18 cellular contexts compared by ENCODE assay signal in genomic region chr6:93398723-93399122, GRCh38. TPM values are rescaled to one million over a fixed set of nuclear protein-coding genes. Genes with fewer than 3 reads are reported as not detected.
DNase-seq lines count a peak whose midpoint lies in the region; ATAC-seq and TF ChIP-seq lines count a peak whose summit lies in the region.
"Had no signal": no experiment of that assay in that cellular context is flagged by ENCODE, and none has a peak within 500 bp of the region (broad histone marks: within the 10 kb centered on the region; RNA-seq: fewer than 3 reads in every experiment).

No MANE protein-coding gene starts in this region.

- H3K27ac ChIP-seq in SK-N-MC = peak overlapping the region; percentile 47; the same call in 1 of the 2 replicates
- peak overlapping the region; percentile 15 for H3K27ac ChIP-seq in neural progenitor cell
- H3K27ac ChIP-seq in GM23338 (ENCODE audit: low read depth) = no peak overlapping the region
- H3K27ac ChIP-seq: RWPE1 had no signal

- H3K36me3 Mint-ChIP-seq in neural progenitor cell (peaks cover 11% of the 10 kb centered on the region), GM23338 (ENCODE audit: low read depth) (no peaks in the 10 kb centered on the region)
- H3K36me3 Mint-ChIP-seq in activated T-cell treated with anti-CD3 and anti-CD28 coated beads, Interleukin-2, amount 50 U/mL, for 4 hours (ENCODE audit: insufficient read depth) = no peaks in the 10 kb centered on the region
- H3K36me3 Mint-ChIP-seq: CD8-positive, alpha-beta memory T cell had no signal

- H3K27me3 Mint-ChIP-seq in neural progenitor cell (ENCODE audit: insufficient read depth, low read depth) = no peaks in the 10 kb centered on the region
- no peaks in the 10 kb centered on the region for H3K27me3 Mint-ChIP-seq in GM23338 (ENCODE audit: insufficient read depth, low read depth, poor library complexity)
- no peaks in the 10 kb centered on the region for H3K27me3 Mint-ChIP-seq in activated T-cell treated with anti-CD3 and anti-CD28 coated beads, Interleukin-2, amount 50 U/mL, for 4 hours (ENCODE audit: low read depth)

- H3F3A ChIP-seq in Loucy (ENCODE audit: low read depth) (no peaks in the 10 kb centered on the region), neural progenitor cell (ENCODE audit: low read depth) (peaks cover 19% of the 10 kb centered on the region), GM23338 (replicated peaks; ENCODE audit: low read depth) (no peaks in the 10 kb centered on the region)

- ATAC-seq in GM23338 = no peak
- no peak for ATAC-seq in activated T-cell treated with anti-CD3 and anti-CD28 coated beads, Interleukin-2, amount 50 U/mL, for 4 hours

- H3K9me2 ChIP-seq in Loucy (replicated peaks; ENCODE audit: low read depth, low read length) (no peaks in the 10 kb centered on the region), GM23338 (ENCODE audit: insufficient read depth) (no peaks in the 10 kb centered on the region)

- H3K4me1 ChIP-seq in Loucy (ENCODE audit: insufficient read depth, low read length, poor library complexity, severe bottlenecking) (no peaks in the 10 kb centered on the region), neural progenitor cell (no peaks in the 10 kb centered on the region), GM23338 (ENCODE audit: insufficient read depth) (no peaks in the 10 kb centered on the region)

- H2AFZ ChIP-seq in Loucy (ENCODE audit: low read length) (0 out of 2 replicates have a peak overlapping the region, but pooled peaks have one; percentile 31), neural progenitor cell (replicated peaks) (no peak overlapping the region), GM23338 (no peak overlapping the region)

- no peak for TF ChIP-seq CTCF in Loucy (conservative IDR thresholded peaks at IDR 0.05; ENCODE audit: low read length)
- TF ChIP-seq CTCF in neural progenitor cell (IDR thresholded peaks at IDR 0.05) = no peak
- TF ChIP-seq CTCF in GM23338 (conservative IDR thresholded peaks at IDR 0.05; ENCODE audit: low read depth in 2 of 2) = no peak

- peak; percentile 16 to 35 for DNase-seq in NCI-H1930 (lab: John Stamatoyannopoulos, UW)
- DNase-seq in SK-N-MC (ENCODE audit: low read depth, low spot score) = no peak
- no peak for DNase-seq in neural progenitor cell (ENCODE audit: low spot score)
- DNase-seq in stimulated activated naive CD4-positive, alpha-beta T cell treated with Interleukin-2 at 50 U/mL for 16 hours (lab: John Stamatoyannopoulos, UW) = no peak
- DNase-seq in GM23338 (ENCODE audit: low spot score) = no peak
- no peak for DNase-seq in activated T-cell treated with anti-CD3 and anti-CD28 coated beads, Interleukin-2, amount 50 U/mL, for 4 hours
- DNase-seq: ACHN; CD8-positive, alpha-beta memory T cell; DND-41; NCI-H1105 treated with DMSO at 0.1 percent for 48 hours; NCI-H187 treated with DMSO at 0.1 percent for 48 hours; NCI-H226; NCI-H524 had no signal

- H4K20me1 ChIP-seq in Loucy (ENCODE audit: insufficient read depth, low read length, poor library complexity, severe bottlenecking) = no peaks in the 10 kb centered on the region
- peaks cover 13% of the 10 kb centered on the region for H4K20me1 ChIP-seq in neural progenitor cell (ENCODE audit: low read depth)
- H4K20me1 ChIP-seq in GM23338 (replicated peaks; ENCODE audit: insufficient read depth) = no peaks in the 10 kb centered on the region

- H3K4me1 Mint-ChIP-seq in neural progenitor cell = peaks cover 43% of the 10 kb centered on the region
- peaks cover 6% of the 10 kb centered on the region; the same call in 1 of the 3 replicates for H3K4me1 Mint-ChIP-seq in GM23338
- H3K4me1 Mint-ChIP-seq in activated T-cell treated with anti-CD3 and anti-CD28 coated beads, Interleukin-2, amount 50 U/mL, for 4 hours (ENCODE audit: low read depth) = no peaks in the 10 kb centered on the region
- H3K4me1 Mint-ChIP-seq: CD8-positive, alpha-beta memory T cell had no signal

- H3K4me3 Mint-ChIP-seq in neural progenitor cell (no peak overlapping the region), GM23338 (no peak overlapping the region)
- H3K4me3 Mint-ChIP-seq in activated T-cell treated with anti-CD3 and anti-CD28 coated beads, Interleukin-2, amount 50 U/mL, for 4 hours = no peak overlapping the region
- H3K4me3 Mint-ChIP-seq: CD8-positive, alpha-beta memory T cell had no signal

- H3K27ac Mint-ChIP-seq in neural progenitor cell (no peak overlapping the region), GM23338 (no peak overlapping the region)
- H3K27ac Mint-ChIP-seq: CD8-positive, alpha-beta memory T cell had no signal

- no peak overlapping the region for H3K9ac ChIP-seq in Loucy (ENCODE audit: low read depth, low read length, poor library complexity, severe bottlenecking)
- H3K9ac ChIP-seq in SK-N-MC (ENCODE audit: insufficient read length) = peak overlapping the region; percentile 53
- H3K9ac ChIP-seq in neural progenitor cell = no peak overlapping the region

- H3K79me2 ChIP-seq in Loucy (ENCODE audit: insufficient read depth, low read length) (no peaks in the 10 kb centered on the region), neural progenitor cell (ENCODE audit: low read depth) (peaks cover 97% of the 10 kb centered on the region), GM23338 (replicated peaks; ENCODE audit: insufficient read depth) (no peaks in the 10 kb centered on the region)

- H3K4me3 ChIP-seq in Loucy (ENCODE audit: low read length, poor library complexity, severe bottlenecking) (no peak overlapping the region), SK-N-MC (peak overlapping the region; percentile 41), neural progenitor cell (no peak overlapping the region), GM23338 (no peak overlapping the region)
- H3K4me3 ChIP-seq: HAP-1 had no signal

- H3K36me3 ChIP-seq in Loucy (ENCODE audit: insufficient read depth, low read length) (no peaks in the 10 kb centered on the region), SK-N-MC (ENCODE audit: insufficient read depth, low read length) (no peaks in the 10 kb centered on the region), neural progenitor cell (peaks cover 9% of the 10 kb centered on the region), GM23338 (ENCODE audit: insufficient read depth) (no peaks in the 10 kb centered on the region)
- H3K36me3 ChIP-seq: HAP-1 had no signal

- no peaks in the 10 kb centered on the region for H3K9me3 ChIP-seq in Loucy (ENCODE audit: insufficient read depth, low read depth, low read length)
- H3K9me3 ChIP-seq in SK-N-MC (ENCODE audit: low read depth, low read length) = no peaks in the 10 kb centered on the region
- H3K9me3 ChIP-seq in neural progenitor cell (ENCODE audit: low read depth) = no peaks in the 10 kb centered on the region
- H3K9me3 ChIP-seq: HAP-1 had no signal

- no peaks in the 10 kb centered on the region for H3K9me3 Mint-ChIP-seq in neural progenitor cell
- H3K9me3 Mint-ChIP-seq in GM23338 = no peaks in the 10 kb centered on the region
- H3K9me3 Mint-ChIP-seq in activated T-cell treated with anti-CD3 and anti-CD28 coated beads, Interleukin-2, amount 50 U/mL, for 4 hours = no peaks in the 10 kb centered on the region

- H3K27me3 ChIP-seq in Loucy (ENCODE audit: insufficient read depth, low read length, poor library complexity, severe bottlenecking) (no peaks in the 10 kb centered on the region), neural progenitor cell (no peaks in the 10 kb centered on the region), GM23338 (ENCODE audit: insufficient read depth) (no peaks in the 10 kb centered on the region)

- H3K4me2 ChIP-seq in Loucy (ENCODE audit: low read depth, low read length, poor library complexity, severe bottlenecking) = no peak overlapping the region
- no peak overlapping the region for H3K4me2 ChIP-seq in neural progenitor cell
- no peak overlapping the region for H3K4me2 ChIP-seq in GM23338

TF ChIP-seq in GM23338, 12 proteins besides CTCF, POLR2A, EP300 and RAD21:
- TF ChIP-seq NANOG (IDR thresholded peaks at IDR 0.05; ENCODE audit: borderline replicate concordance) (no peak), POLR2AphosphoS5 (IDR thresholded peaks at IDR 0.05; ENCODE audit: low read depth) (no peak), EZH2phosphoT487 (IDR thresholded peaks at IDR 0.05; ENCODE audit: unreplicated experiment) (no peak), ETS1 (IDR thresholded peaks at IDR 0.05) (no peak), ZNF331 (CRISPR knock-in tag; IDR thresholded peaks at IDR 0.05; ENCODE audit: low read depth) (no peak), ZNF114 (CRISPR knock-in tag; IDR thresholded peaks at IDR 0.05) (no peak)
TF ChIP-seq in GM23338: peak in this region for 0.

RNA-seq across cellular contexts. Expression of gene EPHA7, which starts 20.6 kb away (rescaled TPM):
- total RNA-seq in neural progenitor cell (ENCODE audit: low replicate concordance) = 47.6 and 80.7 TPM in 2 replicates
- total RNA-seq in GM23338 (2014; rRNA removed; shearing (Covaris generic)) = 7.3 TPM in 2 replicates
- 1.4 and 3.3 TPM in 2 replicates for polyA plus RNA-seq in GM23338 (2016; fragmentation: Nextera tagmentation; extraction: Ambion mirVana)
- not detected for total RNA-seq in activated T-cell treated with anti-CD3 and anti-CD28 coated beads, Interleukin-2, amount 50 U/mL, for 4 hours
- total RNA-seq: CD8-positive, alpha-beta memory T cell; OCI-LY7; T-helper 1 cell treated with Interleukin-12 subunit alpha and Interleukin-12 subunit beta and Interleukin-4 antibody, amounts not matched to agents 30 ng/mL and 1 ng/mL, for 36 hours had no signal
- polyA plus RNA-seq: CD8-positive, alpha-beta memory T cell had no signal

Comparison
In these comparisons a context has a peak if more than half of its experiments do, and no peak if none do; other contexts are left out.
1. DNase-seq: peak in NCI-H1930 (2 of 2); none in SK-N-MC (single experiment), neural progenitor cell (single experiment), stimulated activated naive CD4-positive, alpha-beta T cell treated with Interleukin-2 at 50 U/mL for 16 hours (single experiment), GM23338 (single experiment) and activated T-cell treated with anti-CD3 and anti-CD28 coated beads, Interleukin-2, amount 50 U/mL, for 4 hours (single experiment).